ENCODE assay signal across 12 cellular contexts in the genomic region with DNA sequence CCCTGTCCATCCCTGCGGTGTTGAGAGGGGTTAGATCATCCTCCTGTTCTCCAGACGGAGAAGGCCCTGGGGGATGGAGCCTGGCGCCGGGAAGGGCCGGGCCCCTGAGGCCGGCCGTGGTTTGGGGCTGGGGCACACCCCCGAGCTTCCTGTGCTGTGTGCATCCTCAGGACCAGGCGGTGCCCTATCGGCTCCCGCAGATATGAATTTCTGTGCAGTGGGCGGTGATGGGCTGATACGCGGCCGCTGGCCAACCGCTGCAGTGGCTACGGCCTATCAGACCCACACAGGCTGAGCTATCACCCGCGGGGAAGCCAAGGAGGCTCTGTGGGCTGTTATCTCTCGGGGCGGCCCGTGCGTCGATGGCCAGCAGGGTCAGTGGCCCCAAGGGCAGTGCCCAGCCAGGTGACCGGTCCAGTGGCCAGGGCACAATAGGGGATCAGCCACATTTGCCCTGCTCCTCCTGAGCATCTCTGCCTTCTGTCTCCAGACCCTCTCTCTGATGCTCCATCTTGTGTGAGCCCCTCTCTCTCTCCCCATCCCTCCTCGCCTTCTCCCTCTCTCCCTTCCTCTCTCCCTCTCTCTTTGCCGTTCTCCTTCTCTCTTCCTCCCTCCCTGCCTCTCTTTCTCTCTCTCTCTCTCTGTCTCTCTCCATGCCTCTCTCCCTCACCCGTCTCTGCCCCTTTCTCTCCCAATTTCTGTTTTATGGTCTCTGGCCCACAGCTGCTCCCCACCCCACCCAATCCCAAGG. TPM values are rescaled to one million over a fixed set of nuclear protein-coding genes. Genes with fewer than 3 reads are reported as not detected.
DNase-seq lines count a peak whose midpoint lies in the region; ATAC-seq and TF ChIP-seq lines count a peak whose summit lies in the region.
"Had no signal": no experiment of that assay in that cellular context is flagged by ENCODE, and none has a peak within 500 bp of the region (broad histone marks: within the 10 kb centered on the region; RNA-seq: fewer than 3 reads in every experiment).

No MANE protein-coding gene starts in this region.

- no peak overlapping the region for H3K4me3 ChIP-seq in right lobe of liver
- H3K4me3 ChIP-seq: PC-9 had no signal

- H3K4me3 Mint-ChIP-seq in progenitor cell of endocrine pancreas (ENCODE audit: low read depth) = no peak overlapping the region

- H3K9me3 ChIP-seq in right lobe of liver = no peaks in the 10 kb centered on the region

- peaks cover 0 to 45% (median 22%) of the 10 kb centered on the region in 4 donors for H3K4me1 ChIP-seq in right lobe of liver

- H3K4me1 Mint-ChIP-seq in progenitor cell of endocrine pancreas (ENCODE audit: low read depth) = peaks cover 28% of the 10 kb centered on the region

- WGBS in right lobe of liver (ENCODE audit: insufficient coverage, low coverage, low lambda C conversion rate, missing lambda C conversion rate) = 35% methylated on average over 3 of the region's 28 CpGs

- H3K27me3 ChIP-seq in right lobe of liver = no peaks in the 10 kb centered on the region

- no peaks in the 10 kb centered on the region for H3K27me3 Mint-ChIP-seq in progenitor cell of endocrine pancreas

- peak overlapping the region; percentile 85 for H3K27ac Mint-ChIP-seq in progenitor cell of endocrine pancreas

- no peaks in the 10 kb centered on the region for H3K9me3 Mint-ChIP-seq in progenitor cell of endocrine pancreas (ENCODE audit: low read depth)

- DNase-seq in CMK (ENCODE audit: low read depth) (peak; percentile 97), UCSD-AML1 (lab: John Stamatoyannopoulos, UW; ENCODE audit: unreplicated experiment) (peak; percentile 78), right lobe of liver (peak; percentile 81 to 92 (median 90)), progenitor cell of endocrine pancreas (ENCODE audit: low spot score, unreplicated experiment) (no peak), DMS79 (lab: John Stamatoyannopoulos, UW) (no peak), AG08396 (ENCODE audit: low spot score) (no peak)
- DNase-seq: KG1, NCI-H1092 treated with DMSO at 0.1 percent for 48 hours, NCI-H1694 treated with DMSO at 0.1 percent for 48 hours, PC-9 had no signal

- intact Hi-C loops in right lobe of liver (cut with DNase I) = no loop called here

- H3K27ac ChIP-seq in right lobe of liver = peak overlapping the region in 1 of 3 donors; percentile 47
- H3K27ac ChIP-seq: PC-9 had no signal

- TF ChIP-seq POLR2A in right lobe of liver (IDR thresholded peaks at IDR 0.05) = no peak

- no peaks in the 10 kb centered on the region for H3K36me3 ChIP-seq in right lobe of liver

- H3K36me3 Mint-ChIP-seq in progenitor cell of endocrine pancreas (ENCODE audit: insufficient read depth) = peaks cover 12% of the 10 kb centered on the region

- peak; percentile 46 to 62 (median 51) for ATAC-seq in right lobe of liver
- ATAC-seq in GM21576 (IDR thresholded peaks at IDR 0.05; ENCODE audit: unreplicated experiment) = no peak
- ATAC-seq: HCT116 had no signal

- no peak for TF ChIP-seq CTCF in right lobe of liver (IDR thresholded peaks at IDR 0.05)
- no peak for TF ChIP-seq CTCF in progenitor cell of endocrine pancreas (IDR thresholded peaks at IDR 0.05; ENCODE audit: unreplicated experiment)

RNA-seq across cellular contexts. Expression of a gene that starts 38.7 kb away (rescaled TPM):
- total RNA-seq in right lobe of liver (10 to 100 TPM in 2 of 6 experiments, 1 to 10 TPM in 4; 3.8 to 15.5 (median 8.3) TPM), progenitor cell of endocrine pancreas (88.5 and 90.6 TPM in 2 replicates)

Comparison
In these comparisons a context has a peak if more than half of its experiments do, and no peak if none do; other contexts are left out.
1. DNase-seq: peak in CMK (single experiment), UCSD-AML1 (single experiment) and right lobe of liver (3 of 3); none in progenitor cell of endocrine pancreas (single experiment), DMS79 (single experiment) and AG08396 (single experiment).